ENCODE assay signal across 8 cellular contexts in genomic region chr14:105315941-105316562, GRCh38. TPM values are rescaled to one million over a fixed set of nuclear protein-coding genes. Genes with fewer than 3 reads are reported as not detected.
DNase-seq lines count a peak whose midpoint lies in the region; TF ChIP-seq lines count a peak whose summit lies in the region.

No MANE protein-coding gene starts in this region.

- TF ChIP-seq CTCF in kidney epithelial cell (IDR thresholded peaks at IDR 0.05; ENCODE audit: insufficient read depth, low read length, poor library complexity, severe bottlenecking) (no peak), GM13977 (IDR thresholded peaks at IDR 0.05; ENCODE audit: extremely low read depth, insufficient read depth, missing control alignments) (no peak)

- H3K4me3 Mint-ChIP-seq in activated naive CD4-positive, alpha-beta T cell treated with anti-CD3 and anti-CD28 coated beads for 36 hours: peak overlapping the region; percentile 85
- H3K4me3 Mint-ChIP-seq in activated T-helper 1 cell treated with anti-CD3 and anti-CD28 coated beads, Interleukin-12 subunit alpha, Interleukin-12 subunit beta, Interleukin-2, Interleukin-4 antibody, amounts not matched to agents 30 ng/mL and 10 ng/mL and 1 ng/mL, durations not matched to agents 14 hours and 24 hours and 36 hours: peak overlapping the region; percentile 90

- no peaks in the 10 kb centered on the region for H3K9me3 ChIP-seq in thymus (ENCODE audit: control insufficient read depth)

- H3K27me3 ChIP-seq in kidney epithelial cell (ENCODE audit: control insufficient read depth, insufficient read depth, low read length): no peaks in the 10 kb centered on the region
- peaks cover 6% of the 10 kb centered on the region for H3K27me3 ChIP-seq in thymus (ENCODE audit: control insufficient read depth, insufficient read depth)

- in situ Hi-C loops in GM13977 (cut with MboI; ENCODE audit: low pct_unique_long_range_greater_than_20kb, low sequenced_read_pairs, unreplicated experiment): no loop called here

- no peak for DNase-seq in activated naive CD4-positive, alpha-beta T cell treated with anti-CD3 and anti-CD28 coated beads for 36 hours
- DNase-seq in activated naive CD4-positive, alpha-beta T cell treated with anti-CD3 and anti-CD28 coated beads, Interleukin-2, amount 50 U/mL, for 16 hours: no peak
- no peak for DNase-seq in activated T-helper 1 cell treated with anti-CD3 and anti-CD28 coated beads, Interleukin-12 subunit alpha, Interleukin-12 subunit beta, Interleukin-2, Interleukin-4 antibody, amounts not matched to agents 30 ng/mL and 10 ng/mL and 1 ng/mL, durations not matched to agents 14 hours and 24 hours and 36 hours (ENCODE audit: low spot score)
- no peak for DNase-seq in kidney epithelial cell (ENCODE audit: low read depth)
- DNase-seq in GM13977 (ENCODE audit: low spot score): no peak
- no peak for DNase-seq in amygdala (lab: John Stamatoyannopoulos, UW)
- DNase-seq in cerebellar cortex (ENCODE audit: low spot score): no peak

- CTCF ChIA-PET in activated naive CD4-positive, alpha-beta T cell treated with anti-CD3 and anti-CD28 coated beads for 36 hours (lab: Charles Lee): interaction anchor here (0.6 kb wide), 1 partner anchor 20 kb away, joined by 3 read pairs; no protein-coding TSS in a partner anchor

- WGBS in thymus: 74% methylated on average over 14 of the region's 14 CpGs

- H3K4me1 Mint-ChIP-seq in activated naive CD4-positive, alpha-beta T cell treated with anti-CD3 and anti-CD28 coated beads for 36 hours (ENCODE audit: low read depth): peaks cover 25% of the 10 kb centered on the region
- H3K4me1 Mint-ChIP-seq in activated T-helper 1 cell treated with anti-CD3 and anti-CD28 coated beads, Interleukin-12 subunit alpha, Interleukin-12 subunit beta, Interleukin-2, Interleukin-4 antibody, amounts not matched to agents 30 ng/mL and 10 ng/mL and 1 ng/mL, durations not matched to agents 14 hours and 24 hours and 36 hours (ENCODE audit: low read depth): peaks cover 24% of the 10 kb centered on the region

- H3K36me3 Mint-ChIP-seq in activated naive CD4-positive, alpha-beta T cell treated with anti-CD3 and anti-CD28 coated beads for 36 hours (ENCODE audit: low read depth): no peaks in the 10 kb centered on the region
- peaks cover 1% of the 10 kb centered on the region for H3K36me3 Mint-ChIP-seq in activated T-helper 1 cell treated with anti-CD3 and anti-CD28 coated beads, Interleukin-12 subunit alpha, Interleukin-12 subunit beta, Interleukin-2, Interleukin-4 antibody, amounts not matched to agents 30 ng/mL and 10 ng/mL and 1 ng/mL, durations not matched to agents 14 hours and 24 hours and 36 hours (ENCODE audit: low read depth)

- H3K9me3 Mint-ChIP-seq in activated naive CD4-positive, alpha-beta T cell treated with anti-CD3 and anti-CD28 coated beads for 36 hours: no peaks in the 10 kb centered on the region
- no peaks in the 10 kb centered on the region for H3K9me3 Mint-ChIP-seq in activated T-helper 1 cell treated with anti-CD3 and anti-CD28 coated beads, Interleukin-12 subunit alpha, Interleukin-12 subunit beta, Interleukin-2, Interleukin-4 antibody, amounts not matched to agents 30 ng/mL and 10 ng/mL and 1 ng/mL, durations not matched to agents 14 hours and 24 hours and 36 hours

- H3K27me3 Mint-ChIP-seq in activated naive CD4-positive, alpha-beta T cell treated with anti-CD3 and anti-CD28 coated beads for 36 hours (ENCODE audit: low read depth): no peaks in the 10 kb centered on the region
- H3K27me3 Mint-ChIP-seq in activated T-helper 1 cell treated with anti-CD3 and anti-CD28 coated beads, Interleukin-12 subunit alpha, Interleukin-12 subunit beta, Interleukin-2, Interleukin-4 antibody, amounts not matched to agents 30 ng/mL and 10 ng/mL and 1 ng/mL, durations not matched to agents 14 hours and 24 hours and 36 hours (ENCODE audit: insufficient read depth): peaks cover 11% of the 10 kb centered on the region

- no peak overlapping the region for H3K27ac Mint-ChIP-seq in activated naive CD4-positive, alpha-beta T cell treated with anti-CD3 and anti-CD28 coated beads for 36 hours
- peak overlapping the region; percentile 78 for H3K27ac Mint-ChIP-seq in activated T-helper 1 cell treated with anti-CD3 and anti-CD28 coated beads, Interleukin-12 subunit alpha, Interleukin-12 subunit beta, Interleukin-2, Interleukin-4 antibody, amounts not matched to agents 30 ng/mL and 10 ng/mL and 1 ng/mL, durations not matched to agents 14 hours and 24 hours and 36 hours

- no peaks in the 10 kb centered on the region for H3K36me3 ChIP-seq in kidney epithelial cell (ENCODE audit: control insufficient read depth, insufficient read depth, low read length)
- H3K36me3 ChIP-seq in thymus (ENCODE audit: control insufficient read depth, insufficient read depth): no peaks in the 10 kb centered on the region

- H3K4me1 ChIP-seq in thymus (ENCODE audit: control insufficient read depth, insufficient read depth, low read length): peaks cover 7% of the 10 kb centered on the region

- intact Hi-C loops in activated naive CD4-positive, alpha-beta T cell treated with anti-CD3 and anti-CD28 coated beads for 36 hours (cut with micrococcal nuclease): no loop called here
- intact Hi-C loops in activated T-helper 1 cell treated with anti-CD3 and anti-CD28 coated beads, Interleukin-12 subunit alpha, Interleukin-12 subunit beta, Interleukin-2, Interleukin-4 antibody, amounts not matched to agents 30 ng/mL and 10 ng/mL and 1 ng/mL, durations not matched to agents 14 hours and 24 hours and 36 hours (cut with micrococcal nuclease): loop anchor here (2.0 to 10.0 kb wide), 2 partner anchors 37 to 521 kb away; partner anchors contain the start of gene AKT1

- H3K4me3 ChIP-seq in kidney epithelial cell (ENCODE audit: low read depth, low read length) (peak overlapping the region; percentile 66), thymus (ENCODE audit: low read length) (peak overlapping the region; percentile 91)

- peak overlapping the region; percentile 67 for H3K27ac ChIP-seq in thymus (ENCODE audit: low read depth)

RNA-seq across cellular contexts. Expression of gene PACS2, which starts 1.5 kb away (rescaled TPM):
- total RNA-seq in activated naive CD4-positive, alpha-beta T cell treated with anti-CD3 and anti-CD28 coated beads for 36 hours: 10 to 100 TPM; 25.1 to 29.6 TPM
- total RNA-seq in activated T-helper 1 cell treated with anti-CD3 and anti-CD28 coated beads, Interleukin-12 subunit alpha, Interleukin-12 subunit beta, Interleukin-2, Interleukin-4 antibody, amounts not matched to agents 30 ng/mL and 10 ng/mL and 1 ng/mL, durations not matched to agents 14 hours and 24 hours and 36 hours: 28.2 and 32.3 TPM in 2 replicates
- 105 and 114 TPM in 2 replicates for total RNA-seq in kidney epithelial cell
- 64.6 TPM for polyA plus RNA-seq in thymus

RNA-seq across cellular contexts. Expression of gene BRF1, which starts 15.3 kb away (rescaled TPM):
- 10 to 100 TPM; 20.6 to 23.4 TPM for total RNA-seq in activated naive CD4-positive, alpha-beta T cell treated with anti-CD3 and anti-CD28 coated beads for 36 hours
- 46.1 and 46.9 TPM in 2 replicates for total RNA-seq in activated T-helper 1 cell treated with anti-CD3 and anti-CD28 coated beads, Interleukin-12 subunit alpha, Interleukin-12 subunit beta, Interleukin-2, Interleukin-4 antibody, amounts not matched to agents 30 ng/mL and 10 ng/mL and 1 ng/mL, durations not matched to agents 14 hours and 24 hours and 36 hours
- 33.2 and 48.4 TPM in 2 replicates for total RNA-seq in kidney epithelial cell
- polyA plus RNA-seq in thymus: 29.8 TPM
